Comparison of ENCODE assay signal across 8 cellular contexts in genomic region chr11:130403301-130403804, GRCh38. TPM values are rescaled to one million over a fixed set of nuclear protein-coding genes. Genes with fewer than 3 reads are reported as not detected.
DNase-seq lines count a peak whose midpoint lies in the region; ATAC-seq and TF ChIP-seq lines count a peak whose summit lies in the region.

No MANE protein-coding gene starts in this region.

- peaks cover 9% of the 10 kb centered on the region for H3K27me3 Mint-ChIP-seq in activated CD4-positive, alpha-beta T cell treated with anti-CD3 and anti-CD28 coated beads, Interleukin-2, amount 10 ng/mL, durations not matched to agents 7 days and 5 days

- H3K27me3 ChIP-seq in psoas muscle (ENCODE audit: insufficient read depth in 3 of 3, low read length in 2 of 3), result no peaks in the 10 kb centered on the region

- TF ChIP-seq CTCF in psoas muscle (IDR thresholded peaks at IDR 0.05), result no peak

- H3K9me3 Mint-ChIP-seq in activated CD4-positive, alpha-beta T cell treated with anti-CD3 and anti-CD28 coated beads, Interleukin-2, amount 10 ng/mL, durations not matched to agents 7 days and 5 days, result no peaks in the 10 kb centered on the region

- H3K9me3 ChIP-seq in psoas muscle, result no peaks in the 10 kb centered on the region

- CTCF ChIA-PET in activated CD4-positive, alpha-beta T cell treated with anti-CD3 and anti-CD28 coated beads, Interleukin-2, amount 10 ng/mL, durations not matched to agents 7 days and 5 days (lab: Charles Lee), result no interaction called here

- H3K4me3 Mint-ChIP-seq in activated CD4-positive, alpha-beta T cell treated with anti-CD3 and anti-CD28 coated beads, Interleukin-2, amount 10 ng/mL, durations not matched to agents 7 days and 5 days, result no peak overlapping the region

- POLR2A ChIA-PET in activated CD4-positive, alpha-beta T cell treated with anti-CD3 and anti-CD28 coated beads, Interleukin-2, amount 10 ng/mL, durations not matched to agents 7 days and 5 days (lab: Charles Lee), result no interaction called here

- H3K27ac ChIP-seq in psoas muscle, result peak overlapping the region; percentile 54

- H3K4me1 Mint-ChIP-seq in activated CD4-positive, alpha-beta T cell treated with anti-CD3 and anti-CD28 coated beads, Interleukin-2, amount 10 ng/mL, durations not matched to agents 7 days and 5 days, result peaks cover 10% of the 10 kb centered on the region

- peaks cover 29% of the 10 kb centered on the region for H3K4me1 ChIP-seq in psoas muscle

- intact Hi-C loops in left cardiac atrium (cut with DNase I), result no loop called here
- intact Hi-C loops in psoas muscle (cut with DNase I), result no loop called here

- no peak overlapping the region for H3K4me3 ChIP-seq in psoas muscle

- 19 to 30% (median 23%) methylated on average over 11 of the region's 11 CpGs for WGBS in psoas muscle, 3 donors

- H3K27ac Mint-ChIP-seq in activated CD4-positive, alpha-beta T cell treated with anti-CD3 and anti-CD28 coated beads, Interleukin-2, amount 10 ng/mL, durations not matched to agents 7 days and 5 days, result no peak overlapping the region

- no peaks in the 10 kb centered on the region for H3K36me3 ChIP-seq in psoas muscle (ENCODE audit: insufficient read depth in 1 of 2, low read depth in 1 of 2)

- ATAC-seq in left cardiac atrium (peak; percentile 83 to 85), psoas muscle (peak; percentile 79 to 90 (median 82)), GM18519 (IDR thresholded peaks at IDR 0.05; ENCODE audit: low FRiP score, unreplicated experiment) (no peak), HG02798 (IDR thresholded peaks at IDR 0.05; ENCODE audit: poor library complexity, unreplicated experiment) (no peak)

- no peaks in the 10 kb centered on the region for H3K36me3 Mint-ChIP-seq in activated CD4-positive, alpha-beta T cell treated with anti-CD3 and anti-CD28 coated beads, Interleukin-2, amount 10 ng/mL, durations not matched to agents 7 days and 5 days (ENCODE audit: low read depth)

- peak; percentile 82 for DNase-seq in EL
- DNase-seq in amniotic stem cell (lab: John Stamatoyannopoulos, UW), result peak; percentile 63
- peak; percentile 69 for DNase-seq in left cardiac atrium
- peak; percentile 49 to 62 for DNase-seq in psoas muscle
- DNase-seq in activated CD4-positive, alpha-beta T cell treated with anti-CD3 and anti-CD28 coated beads, Interleukin-2, amount 10 ng/mL, durations not matched to agents 7 days and 5 days, result no peak
- DNase-seq in UCSD-AML1 (lab: John Stamatoyannopoulos, UW; ENCODE audit: unreplicated experiment), result no peak

RNA-seq across cellular contexts. Expression of gene ADAMTS8, which starts 25.1 kb away (rescaled TPM):
- total RNA-seq in left cardiac atrium, result 10 to 100 TPM in 1 of 2 donors, 1 to 10 TPM in 1; 3.3 to 53.0 TPM
- 1 to 10 TPM in 1 of 4 donors, under 1 TPM in 2, not detected in 1; 0.14 to 1.2 (median 0.79) TPM for total RNA-seq in psoas muscle
- under 1 TPM; 0.12 to 0.42 (median 0.23) TPM for polyA plus RNA-seq in psoas muscle
- not detected for total RNA-seq in activated CD4-positive, alpha-beta T cell treated with anti-CD3 and anti-CD28 coated beads, Interleukin-2, amount 10 ng/mL, durations not matched to agents 7 days and 5 days

RNA-seq across cellular contexts. Expression of gene ADAMTS15, which starts 45.1 kb away (rescaled TPM):
- total RNA-seq in left cardiac atrium (10 to 100 TPM; 29.8 to 32.0 TPM), psoas muscle (1 to 10 TPM; 1.5 to 2.2 (median 1.8) TPM)
- polyA plus RNA-seq in psoas muscle, result 1 to 10 TPM in 1 of 3 donors, under 1 TPM in 2; 0.66 to 3.1 (median 0.79) TPM
- total RNA-seq in activated CD4-positive, alpha-beta T cell treated with anti-CD3 and anti-CD28 coated beads, Interleukin-2, amount 10 ng/mL, durations not matched to agents 7 days and 5 days, result under 1 TPM; 0.04 to 0.05 TPM

Comparison
In these comparisons a context has a peak if more than half of its experiments do, and no peak if none do; other contexts are left out.
1. DNase-seq: peak in EL (single experiment), amniotic stem cell (single experiment), left cardiac atrium (single experiment) and psoas muscle (2 of 2); none in activated CD4-positive, alpha-beta T cell treated with anti-CD3 and anti-CD28 coated beads, Interleukin-2, amount 10 ng/mL, durations not matched to agents 7 days and 5 days (single experiment) and UCSD-AML1 (single experiment).
2. ATAC-seq: peak in left cardiac atrium (2 of 2) and psoas muscle (4 of 4); none in GM18519 (single experiment) and HG02798 (single experiment).
3. RNA of gene ADAMTS15, which starts 45.1 kb away (total RNA-seq): 29.8 to 32.0 TPM in left cardiac atrium; 1.5 to 2.2 TPM in psoas muscle and 0.04 to 0.05 TPM in activated CD4-positive, alpha-beta T cell treated with anti-CD3 and anti-CD28 coated beads, Interleukin-2, amount 10 ng/mL, durations not matched to agents 7 days and 5 days; every median in the first group is over 4 times any median in the second.